Comparison of ENCODE assay signal across 11 cellular contexts in genomic region chr15:89356634-89357298, GRCh38. TPM values are rescaled to one million over a fixed set of nuclear protein-coding genes. Genes with fewer than 3 reads are reported as not detected.
DNase-seq lines count a peak whose midpoint lies in the region; ATAC-seq, FAIRE-seq and TF ChIP-seq lines count a peak whose summit lies in the region.
"Had no signal": no experiment of that assay in that cellular context is flagged by ENCODE, and none has a peak within 500 bp of the region (broad histone marks: within the 10 kb centered on the region; RNA-seq: fewer than 3 reads in every experiment).

No MANE protein-coding gene starts in this region.

- H3K27ac Mint-ChIP-seq in CD8-positive, alpha-beta memory T cell, result no peak overlapping the region
- H3K27ac Mint-ChIP-seq: CD4-positive, CD25-positive, alpha-beta regulatory T cell had no signal

- CTCF ChIA-PET in CD8-positive, alpha-beta memory T cell (lab: Charles Lee), result interaction anchor here (1.5 to 6.1 kb wide), 12 partner anchors 12 to 77 kb away, joined by 3 to 82 read pairs (median 20); partner anchors contain the start of gene POLG

- peaks cover 5% of the 10 kb centered on the region in 3 donors for H3K4me1 ChIP-seq in pancreas
- peaks cover 12% of the 10 kb centered on the region for H3K4me1 ChIP-seq in CD8-positive, alpha-beta memory T cell (ENCODE audit: insufficient read depth, low read length)

- peaks cover 9 to 27% (median 9%) of the 10 kb centered on the region in 3 donors for H3K4me1 Mint-ChIP-seq in CD8-positive, alpha-beta memory T cell

- WGBS in pancreas, 2 donors, result 8 to 12% methylated on average over 12 to 13 of the region's 13 CpGs

- peaks cover 0 to 3% (median 0%) of the 10 kb centered on the region in 5 donors for H3K9me3 Mint-ChIP-seq in CD8-positive, alpha-beta memory T cell

- POLR2A ChIA-PET in CD8-positive, alpha-beta memory T cell (lab: Charles Lee), result no interaction called here

- H3K27me3 ChIP-seq in pancreas, result peaks cover 0 to 33% (median 11%) of the 10 kb centered on the region in 4 donors
- H3K27me3 ChIP-seq in CD8-positive, alpha-beta memory T cell (ENCODE audit: insufficient read depth, low read length, poor library complexity, severe bottlenecking), result peaks cover 45% of the 10 kb centered on the region

- H3K4me3 Mint-ChIP-seq in CD8-positive, alpha-beta memory T cell, result no peak overlapping the region

- H3K4me3 ChIP-seq in astrocyte of the cerebellum (ENCODE audit: low read depth, low read length), result no peak overlapping the region
- no peak overlapping the region for H3K4me3 ChIP-seq in pancreas
- no peak overlapping the region for H3K4me3 ChIP-seq in coronary artery
- no peak overlapping the region for H3K4me3 ChIP-seq in CD8-positive, alpha-beta memory T cell (ENCODE audit: low read length)

- DNase-seq in NCI-H2081 (lab: John Stamatoyannopoulos, UW) (peak; percentile 26 to 66), NCI-H2081 treated with DMSO at 0.1 percent for 48 hours (lab: John Stamatoyannopoulos, UW) (no peak), NAMALWA (ENCODE audit: low spot score) (peak; percentile 45), astrocyte of the cerebellum (ENCODE audit: low read depth) (no peak), pancreas (peak in 3 of 6 donors; percentile 45 to 73 (median 68)), coronary artery (ENCODE audit: low spot score) (no peak)
- no peak for DNase-seq in CD8-positive, alpha-beta memory T cell
- DNase-seq: CD4-positive, CD25-positive, alpha-beta regulatory T cell; T1000 had no signal

- intact Hi-C loops in pancreas (cut with DNase I), result no loop called here

- no peaks in the 10 kb centered on the region for H3K36me3 Mint-ChIP-seq in CD8-positive, alpha-beta memory T cell
- H3K36me3 Mint-ChIP-seq: CD4-positive, CD25-positive, alpha-beta regulatory T cell had no signal

- peak; percentile 32 to 58 (median 44) for ATAC-seq in pancreas
- no peak for ATAC-seq in GM21723 (IDR thresholded peaks at IDR 0.05; ENCODE audit: unreplicated experiment)

- H3K27me3 Mint-ChIP-seq in CD8-positive, alpha-beta memory T cell, result peaks cover 71 to 74% of the 10 kb centered on the region in 2 donors

- TF ChIP-seq CTCF in astrocyte of the cerebellum (IDR thresholded peaks at IDR 0.05; ENCODE audit: low read depth, low read length, missing control alignments), result peak; percentile 58
- peak; percentile 7 to 21 (median 16) for TF ChIP-seq CTCF in pancreas (IDR thresholded peaks at IDR 0.05)
- TF ChIP-seq CTCF in coronary artery (IDR thresholded peaks at IDR 0.05), result no peak

- H3K27ac ChIP-seq in pancreas (no peak overlapping the region), coronary artery (no peak overlapping the region)
- no peak overlapping the region for H3K27ac ChIP-seq in CD8-positive, alpha-beta memory T cell (ENCODE audit: low read depth, low read length)

- no peak for FAIRE-seq in pancreas (lab: Jason Lieb, UNC)
- FAIRE-seq: islet of Langerhans had no signal

- H3K9me3 ChIP-seq in pancreas, result no peaks in the 10 kb centered on the region
- H3K9me3 ChIP-seq in CD8-positive, alpha-beta memory T cell (ENCODE audit: low read length), result no peaks in the 10 kb centered on the region

- H3K36me3 ChIP-seq in pancreas, result no peaks in the 10 kb centered on the region
- H3K36me3 ChIP-seq in CD8-positive, alpha-beta memory T cell (ENCODE audit: insufficient read depth, low read length), result no peaks in the 10 kb centered on the region

- in situ Hi-C loops in astrocyte of the cerebellum (cut with HindIII; ENCODE audit: low sequenced_read_pairs), result loop anchor here (5.0 kb wide), 2 partner anchors 36 to 81 kb away; no protein-coding TSS in a partner anchor

RNA-seq across cellular contexts. Expression of gene POLG, which starts 22.1 kb away (rescaled TPM):
- total RNA-seq in pancreas, result 10 to 100 TPM; 19.3 to 38.1 (median 23.0) TPM
- 10 to 100 TPM; 48.5 to 52.0 TPM for polyA plus RNA-seq in pancreas
- 100 to 1,000 TPM; 106 to 110 TPM for total RNA-seq in CD8-positive, alpha-beta memory T cell
- 56.0 TPM for polyA plus RNA-seq in CD8-positive, alpha-beta memory T cell

Comparison
In these comparisons a context has a peak if more than half of its experiments do, and no peak if none do; other contexts are left out.
1. DNase-seq: peak in NCI-H2081 (2 of 2) and NAMALWA (single experiment); none in NCI-H2081 treated with DMSO at 0.1 percent for 48 hours (single experiment), astrocyte of the cerebellum (single experiment), coronary artery (single experiment) and CD8-positive, alpha-beta memory T cell (0 of 5).